In genomic region chr17:7014261-7014994, GRCh38 we compare ENCODE assay signal across 8 cellular contexts. TPM values are rescaled to one million over a fixed set of nuclear protein-coding genes. Genes with fewer than 3 reads are reported as not detected.
DNase-seq lines count a peak whose midpoint lies in the region; ATAC-seq and TF ChIP-seq lines count a peak whose summit lies in the region.

No MANE protein-coding gene starts in this region.

- intact Hi-C loops in left colon (cut with DNase I, micrococcal nuclease), result no loop called here

- peaks cover 54% of the 10 kb centered on the region for H3K4me1 Mint-ChIP-seq in chondrocyte (ENCODE audit: low read depth)

- TF ChIP-seq POLR2A in GM19099 (IDR thresholded peaks at IDR 0.05; ENCODE audit: extremely low read depth, insufficient read length, low read depth), result peak; percentile 95

- H3K9me3 Mint-ChIP-seq in chondrocyte (ENCODE audit: low read depth), result no peaks in the 10 kb centered on the region

- ATAC-seq in HG03378 (IDR thresholded peaks at IDR 0.05; ENCODE audit: unreplicated experiment) (peak; percentile 59), left colon (peak; percentile 83)

- H3K27me3 Mint-ChIP-seq in chondrocyte (ENCODE audit: low read depth), result no peaks in the 10 kb centered on the region

- H3K36me3 ChIP-seq in BJ (ENCODE audit: control insufficient read depth, insufficient read depth, low read length), result peaks cover 8% of the 10 kb centered on the region

- POLR2A ChIA-PET in BJ (lab: Charles Lee), result interaction anchor here (0.6 kb wide), 1 partner anchor 88 kb away, joined by 4 read pairs; no protein-coding TSS in a partner anchor

- peak overlapping the region; percentile 99 for H3K4me3 ChIP-seq in BJ (ENCODE audit: low read depth, low read length)

- H3K27ac Mint-ChIP-seq in chondrocyte (ENCODE audit: unreplicated experiment), result peak overlapping the region; percentile 100

- TF ChIP-seq CTCF in BJ (IDR thresholded peaks at IDR 0.05; ENCODE audit: insufficient read depth, low read depth, low read length) (peak; percentile 61), chondrocyte (IDR thresholded peaks at IDR 0.05) (peak; percentile 89)

- peaks cover 5% of the 10 kb centered on the region for H3K36me3 Mint-ChIP-seq in chondrocyte (ENCODE audit: low read depth)

- H3K4me3 Mint-ChIP-seq in chondrocyte (ENCODE audit: unreplicated experiment), result peak overlapping the region; percentile 97

- DNase-seq in BJ (ENCODE audit: low read depth), result peak; percentile 78
- peak; percentile 90 to 96 for DNase-seq in NCI-H446 (lab: John Stamatoyannopoulos, UW)
- peak; percentile 95 for DNase-seq in activated CD4-positive, alpha-beta T cell treated with anti-CD3 and anti-CD28 coated beads for 24 hours (ENCODE audit: low read depth in 2 of 2)
- peak; percentile 100 for DNase-seq in chondrocyte (ENCODE audit: low spot score)
- peak; percentile 98 to 99 for DNase-seq in left colon
- DNase-seq in stimulated activated CD4-positive, alpha-beta T cell treated with anti-CD3 and anti-CD28 coated beads, Interleukin-1b, Interleukin-23, amount 100 ng/mL, for 4 hours (ENCODE audit: low read depth in 2 of 2), result peak; percentile 94

- CTCF ChIA-PET in BJ (lab: Yijun Ruan, JAX), result interaction anchor here (0.6 kb wide), 1 partner anchor 122 kb away, joined by 3 read pairs; no protein-coding TSS in a partner anchor

- H3K27me3 ChIP-seq in BJ (ENCODE audit: control insufficient read depth, insufficient read depth, low read length), result no peaks in the 10 kb centered on the region

RNA-seq across cellular contexts. Expression of gene RNASEK, which starts 2.0 kb away (rescaled TPM):
- polyA plus RNA-seq in BJ (2011; rRNA removed), result 362 and 399 TPM in 2 replicates
- polyA minus RNA-seq in BJ (2011; rRNA and poly(A)+ RNA removed), result 75.4 and 87.6 TPM in 2 replicates
- total RNA-seq in chondrocyte (241 to 266 TPM (median 259 TPM) in 3 replicates), left colon (100 to 1,000 TPM; 183 to 188 TPM)

RNA-seq across cellular contexts. Expression of gene BCL6B, which starts 8.4 kb away (rescaled TPM):
- not detected in 2 replicates for polyA plus RNA-seq in BJ (2011; rRNA removed)
- not detected in 2 replicates for polyA minus RNA-seq in BJ (2011; rRNA and poly(A)+ RNA removed)
- total RNA-seq in chondrocyte (not detected in 3 replicates), left colon (1 to 10 TPM; 2.0 to 2.6 TPM)

RNA-seq across cellular contexts. Expression of gene ALOX12, which starts 18.6 kb away (rescaled TPM):
- not detected in 2 replicates for polyA plus RNA-seq in BJ (2011; rRNA removed)
- not detected in 2 replicates for polyA minus RNA-seq in BJ (2011; rRNA and poly(A)+ RNA removed)
- not detected in 3 replicates for total RNA-seq in chondrocyte
- not detected for total RNA-seq in left colon

RNA-seq across cellular contexts. Expression of gene SLC16A13, which starts 21.4 kb away (rescaled TPM):
- polyA plus RNA-seq in BJ (2011; rRNA removed), result 1.4 and 2.8 TPM in 2 replicates
- 0.93 and 1.4 TPM in 2 replicates for polyA minus RNA-seq in BJ (2011; rRNA and poly(A)+ RNA removed)
- total RNA-seq in chondrocyte (3.5 to 5.4 TPM (median 4.8 TPM) in 3 replicates), left colon (10 to 100 TPM in 1 of 2 donors, 1 to 10 TPM in 1; 9.0 to 10.0 TPM)

RNA-seq across cellular contexts. Expression of gene SLC16A11, which starts 29.5 kb away (rescaled TPM):
- not detected in 2 replicates for polyA plus RNA-seq in BJ (2011; rRNA removed)
- polyA minus RNA-seq in BJ (2011; rRNA and poly(A)+ RNA removed), result not detected in 2 replicates
- total RNA-seq in chondrocyte (0.41 to 0.85 TPM (median 0.47 TPM) in 3 replicates), left colon (under 1 TPM; 0.58 to 0.84 TPM)

Comparison
In these comparisons a context has a peak if more than half of its experiments do, and no peak if none do; other contexts are left out.
1. Peak in every context shown above with its lines: DNase-seq, ATAC-seq and H3K4me3 ChIP-seq.